10 cellular contexts compared by ENCODE assay signal in the genomic region with DNA sequence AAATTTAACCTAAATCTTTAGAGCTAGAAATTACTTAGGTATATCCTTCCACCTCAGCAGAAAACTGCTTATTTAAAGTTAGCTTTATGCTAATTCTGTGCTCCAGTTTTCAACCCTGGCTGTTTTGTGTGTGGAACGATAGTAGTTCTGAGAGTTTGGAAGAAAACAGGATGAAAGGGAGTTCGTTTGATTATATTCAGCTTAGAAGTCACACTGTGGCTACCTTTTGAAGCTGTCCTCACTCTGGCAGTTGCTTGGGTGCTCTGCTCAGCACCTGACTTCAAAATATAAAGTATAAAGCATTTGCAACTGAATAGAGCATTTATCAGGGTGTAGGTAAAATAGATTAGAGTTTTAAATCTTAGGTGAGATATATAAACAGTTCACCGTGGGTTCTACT. TPM values are rescaled to one million over a fixed set of nuclear protein-coding genes. Genes with fewer than 3 reads are reported as not detected.
DNase-seq lines count a peak whose midpoint lies in the region; ATAC-seq, FAIRE-seq and TF ChIP-seq lines count a peak whose summit lies in the region.
"Had no signal": no experiment of that assay in that cellular context is flagged by ENCODE, and none has a peak within 500 bp of the region (broad histone marks: within the 10 kb centered on the region; RNA-seq: fewer than 3 reads in every experiment).

No MANE protein-coding gene starts in this region.

- BruUV-seq in HepG2 (replicated peaks; lab: Mats Ljungman, UMichigan): TSS peak; percentile 21

- H3K27ac ChIP-seq in HL-60 (replicated peaks) (peak overlapping the region; percentile 53), HepG2 (ENCODE audit: extremely low read length, insufficient read depth, low read length) (no peak overlapping the region), subcutaneous abdominal adipose tissue (ENCODE audit: low read depth, low read length) (peak overlapping the region; percentile 65), small intestine (ENCODE audit: low read depth in 1 of 2, low read length in 1 of 2) (peak overlapping the region in 1 of 2 donors; percentile 79)

- no peaks in the 10 kb centered on the region for H3K27me3 Mint-ChIP-seq in activated CD8-positive, alpha-beta T cell treated with anti-CD3 and anti-CD28 coated beads, Interleukin-2, amount 10 ng/mL, durations not matched to agents 7 days and 5 days (ENCODE audit: low read depth)

- H3K79me2 ChIP-seq in HepG2 (ENCODE audit: insufficient read depth, low read length): peaks cover 48% of the 10 kb centered on the region

- H3K9ac ChIP-seq in HepG2 (ENCODE audit: insufficient read depth, low read depth, low read length) (no peak overlapping the region; the same call in 1 of the 2 replicates), subcutaneous abdominal adipose tissue (ENCODE audit: low read length in 5 of 5) (peak overlapping the region in 3 of 5 donors; percentile 21 to 53 (median 44))

- CTCF ChIA-PET in activated CD8-positive, alpha-beta T cell treated with anti-CD3 and anti-CD28 coated beads, Interleukin-2, amount 10 ng/mL, durations not matched to agents 7 days and 5 days (lab: Charles Lee): interaction anchor here (0.8 to 9.2 kb wide), 17 partner anchors 11 to 323 kb away, joined by 3 to 59 read pairs (median 6); partner anchors contain the start of gene DDIT4
- CTCF ChIA-PET in HepG2 (lab: Yijun Ruan, JAX; ENCODE audit: low intra/inter-chr PET ratio, low total read pairs): no interaction called here

- no peaks in the 10 kb centered on the region for H3K9me3 Mint-ChIP-seq in activated CD8-positive, alpha-beta T cell treated with anti-CD3 and anti-CD28 coated beads, Interleukin-2, amount 10 ng/mL, durations not matched to agents 7 days and 5 days (ENCODE audit: insufficient read depth)

- H3K4me3 Mint-ChIP-seq in activated CD8-positive, alpha-beta T cell treated with anti-CD3 and anti-CD28 coated beads, Interleukin-2, amount 10 ng/mL, durations not matched to agents 7 days and 5 days: peak overlapping the region; percentile 68

- no peak for TF ChIP-seq RAD21 in HepG2 (CRISPR knock-in tag; IDR thresholded peaks at IDR 0.05)

- no peak for TF ChIP-seq EP300 in HepG2 (IDR thresholded peaks at IDR 0.05; ENCODE audit: low read depth in 2 of 2, low read length in 2 of 2)
- no peak for TF ChIP-seq EP300 in HepG2 (CRISPR knock-in tag; IDR thresholded peaks at IDR 0.05; ENCODE audit: borderline replicate concordance)

- peaks cover 40% of the 10 kb centered on the region for H3K36me3 Mint-ChIP-seq in activated CD8-positive, alpha-beta T cell treated with anti-CD3 and anti-CD28 coated beads, Interleukin-2, amount 10 ng/mL, durations not matched to agents 7 days and 5 days (ENCODE audit: low read depth)

- H4K20me1 ChIP-seq in HepG2 (ENCODE audit: insufficient read depth, low read length): peaks cover 4% of the 10 kb centered on the region; the same call in 1 of the 2 replicates

- no peak overlapping the region for H3K4me2 ChIP-seq in HepG2 (ENCODE audit: low read depth, low read length)

- intact Hi-C loops in HepG2 (cut with micrococcal nuclease; ENCODE audit: unreplicated experiment): loop anchor here (10.0 kb wide), 1 partner anchor 264 kb away; no protein-coding TSS in a partner anchor

- DNase-seq in HL-60 (ENCODE audit: low read depth in 1 of 2, low spot score in 1 of 2): no peak
- DNase-seq in activated CD8-positive, alpha-beta T cell treated with anti-CD3 and anti-CD28 coated beads, Interleukin-2, amount 10 ng/mL, durations not matched to agents 7 days and 5 days: no peak
- DNase-seq in HepG2 (ENCODE audit: low spot score): no peak
- no peak for DNase-seq in mucosa of gallbladder (ENCODE audit: low spot score)
- no peak for DNase-seq in small intestine
- no peak for DNase-seq in NCI-H2029 treated with DMSO at 0.1 percent for 48 hours (lab: John Stamatoyannopoulos, UW)
- DNase-seq: activated effector memory CD4-positive, alpha-beta T cell treated with Interleukin-2 at 50 U/mL for 16 hours; NCI-H187 had no signal

- in situ Hi-C loops in HepG2 (cut with HindIII; ENCODE audit: extremely low pct_ligation_motif_present, low pct_unique_long_range_greater_than_20kb): no loop called here

- no peaks in the 10 kb centered on the region for H3K27me3 ChIP-seq in HL-60 (ENCODE audit: insufficient read depth, poor library complexity, severe bottlenecking)
- H3K27me3 ChIP-seq in HepG2 (ENCODE audit: control insufficient read depth in 1 of 2, insufficient read depth in 2 of 2, low read length in 2 of 2): no peaks in the 10 kb centered on the region
- H3K27me3 ChIP-seq in subcutaneous abdominal adipose tissue (ENCODE audit: control insufficient read depth in 5 of 5, insufficient read depth in 4 of 5, low read length in 5 of 5): no peaks in the 10 kb centered on the region
- H3K27me3 ChIP-seq in small intestine (ENCODE audit: control insufficient read depth in 2 of 2, insufficient read depth in 2 of 2, low read length in 2 of 2): no peaks in the 10 kb centered on the region

- H3K4me1 ChIP-seq in HepG2 (ENCODE audit: insufficient read depth, low read length) (peaks cover 56% of the 10 kb centered on the region), subcutaneous abdominal adipose tissue (ENCODE audit: control insufficient read depth in 5 of 5, insufficient read depth in 5 of 5, low read length in 5 of 5) (peaks cover 3 to 48% (median 45%) of the 10 kb centered on the region in 5 donors), small intestine (ENCODE audit: control insufficient read depth in 2 of 2, insufficient read depth in 1 of 2, low read depth in 1 of 2, low read length in 1 of 2) (peaks cover 0 to 3% of the 10 kb centered on the region in 2 donors)

- TF ChIP-seq CTCF in HL-60 (IDR thresholded peaks at IDR 0.05; ENCODE audit: insufficient read depth, low read length) (no peak), HepG2 (CRISPR knock-in tag; IDR thresholded peaks at IDR 0.05) (no peak)

- peaks cover 54% of the 10 kb centered on the region for H3K4me1 Mint-ChIP-seq in activated CD8-positive, alpha-beta T cell treated with anti-CD3 and anti-CD28 coated beads, Interleukin-2, amount 10 ng/mL, durations not matched to agents 7 days and 5 days (ENCODE audit: low read depth)

- H3K27ac Mint-ChIP-seq in activated CD8-positive, alpha-beta T cell treated with anti-CD3 and anti-CD28 coated beads, Interleukin-2, amount 10 ng/mL, durations not matched to agents 7 days and 5 days: peak overlapping the region; percentile 85

- POLR2A ChIA-PET in activated CD8-positive, alpha-beta T cell treated with anti-CD3 and anti-CD28 coated beads, Interleukin-2, amount 10 ng/mL, durations not matched to agents 7 days and 5 days (lab: Charles Lee): interaction anchor here (0.6 to 2.0 kb wide), 15 partner anchors 20 to 166 kb away, joined by 3 to 12 read pairs (median 3); partner anchors contain the start of gene SPOCK2
- POLR2A ChIA-PET in HepG2 (lab: Yijun Ruan, JAX): interaction anchor here (0.6 to 1.5 kb wide), 5 partner anchors 45 to 291 kb away, joined by 3 to 5 read pairs (median 4); partner anchors contain the start of gene DDIT4

- no peak for TF ChIP-seq POLR2A in HepG2 (IDR thresholded peaks at IDR 0.05; ENCODE audit: insufficient read depth in 1 of 2, low read depth in 2 of 2, low read length in 2 of 2)

- ATAC-seq in activated CD8-positive, alpha-beta T cell treated with anti-CD3 and anti-CD28 coated beads, Interleukin-2, amount 10 ng/mL, durations not matched to agents 7 days and 5 days: no peak
- no peak for ATAC-seq in HepG2
- ATAC-seq: SK-N-SH treated with all-trans-retinoic acid at 6 μM for 48 hours had no signal

- H3K36me3 ChIP-seq in HepG2 (replicated peaks in 1 of 2; ENCODE audit: control insufficient read depth in 1 of 2, insufficient read depth in 2 of 2, low read length in 2 of 2) (peaks cover 3 to 8% of the 10 kb centered on the region in 2 experiments; a peak in 4 of 5 replicates), subcutaneous abdominal adipose tissue (ENCODE audit: control insufficient read depth in 5 of 5, insufficient read depth in 5 of 5, low read length in 5 of 5) (peaks cover 0 to 9% (median 3%) of the 10 kb centered on the region in 5 donors), small intestine (ENCODE audit: control insufficient read depth in 2 of 2, insufficient read depth in 2 of 2, low read length in 2 of 2) (no peaks in the 10 kb centered on the region)

- H3K4me3 ChIP-seq in HL-60 (replicated peaks; ENCODE audit: insufficient read depth, low read length) (no peak overlapping the region), HepG2 (replicated peaks in 1 of 3; ENCODE audit: insufficient read depth in 1 of 3, low read depth in 2 of 3, low read length in 3 of 3) (no peak overlapping the region), subcutaneous abdominal adipose tissue (ENCODE audit: low read depth in 1 of 5, low read length in 5 of 5) (no peak overlapping the region), small intestine (ENCODE audit: low read depth in 1 of 2, low read length in 2 of 2) (no peak overlapping the region)

- WGBS in HepG2 (ENCODE audit: low lambda C conversion rate): 70% methylated on average over 3 of the region's 3 CpGs
- WGBS in small intestine, 3 donors: 18 to 32% (median 29%) methylated on average over 3 of the region's 3 CpGs

- H3K9me3 ChIP-seq in HepG2 (ENCODE audit: low read length): no peaks in the 10 kb centered on the region
- H3K9me3 ChIP-seq in subcutaneous abdominal adipose tissue (ENCODE audit: control insufficient read depth in 5 of 5, low read length in 5 of 5): no peaks in the 10 kb centered on the region
- no peaks in the 10 kb centered on the region for H3K9me3 ChIP-seq in small intestine (ENCODE audit: control insufficient read depth, low read depth)

- FAIRE-seq in HepG2 (lab: Jason Lieb, UNC) (no peak), small intestine (lab: Jason Lieb, UNC) (no peak)

- no peak overlapping the region for H2AFZ ChIP-seq in HepG2 (ENCODE audit: low read length)

RNA-seq across cellular contexts. Expression of gene ASCC1, which starts 2.7 kb away (rescaled TPM):
- 10 to 100 TPM; 34.8 to 40.3 TPM for total RNA-seq in activated CD8-positive, alpha-beta T cell treated with anti-CD3 and anti-CD28 coated beads, Interleukin-2, amount 10 ng/mL, durations not matched to agents 7 days and 5 days
- total RNA-seq in HepG2 (2016; rRNA removed; fragmentation: Illumina TruSeq; extraction: Trizol) (30.1 and 51.0 TPM in 2 replicates), mucosa of gallbladder (27.5 TPM)
- 5.7 and 7.9 TPM in 2 replicates for total RNA-seq in HepG2 (2016; cell fraction: cytosol; rRNA removed; fragmentation: Illumina TruSeq; extraction: Trizol; ENCODE audit: low read depth)
- 31.9 and 52.7 TPM in 2 replicates for total RNA-seq in HepG2 (2016; cell fraction: insoluble cytoplasmic fraction; rRNA removed; fragmentation: Illumina TruSeq; extraction: Trizol)
- 8.5 and 11.2 TPM in 2 replicates for total RNA-seq in HepG2 (2016; cell fraction: membrane; rRNA removed; fragmentation: Illumina TruSeq; extraction: Trizol)
- total RNA-seq in HepG2 (2016; cell fraction: nucleus; rRNA removed; fragmentation: Illumina TruSeq; extraction: Trizol): 19.7 and 20.4 TPM in 2 replicates
- polyA plus RNA-seq in HepG2 (2011; rRNA removed) (16.6 and 21.6 TPM in 2 replicates), small intestine (10 to 100 TPM in 2 of 3 donors, 1 to 10 TPM in 1; 9.2 to 20.8 (median 11.3) TPM)
- polyA plus RNA-seq in HepG2 (2011; cell fraction: cytosol; rRNA removed): 12.4 and 18.1 TPM in 2 replicates
- polyA plus RNA-seq in HepG2 (2011; cell fraction: nucleus; rRNA removed): 7.4 and 10.0 TPM in 2 replicates
- 23.8 and 25.1 TPM in 2 replicates for polyA plus RNA-seq in HepG2 (2012)
- 2.5 and 3.4 TPM in 2 replicates for polyA plus RNA-seq in HepG2 (2016; cell fraction: cytosol; fragmentation: Illumina TruSeq; extraction: Trizol; ENCODE audit: low read depth)
- 47.4 and 47.8 TPM in 2 replicates for polyA plus RNA-seq in HepG2 (2016; cell fraction: insoluble cytoplasmic fraction; fragmentation: Illumina TruSeq; extraction: Trizol; ENCODE audit: low read depth)
- 5.9 and 6.9 TPM in 2 replicates for polyA plus RNA-seq in HepG2 (2016; cell fraction: membrane; fragmentation: Illumina TruSeq; extraction: Trizol; ENCODE audit: low read depth)
- 22.3 and 27.0 TPM in 2 replicates for polyA plus RNA-seq in HepG2 (2016; cell fraction: nucleus; fragmentation: Illumina TruSeq; extraction: Trizol; ENCODE audit: insufficient read depth, low read depth)
- 21.8 and 33.7 TPM in 2 replicates for polyA minus RNA-seq in HepG2 (2011; rRNA and poly(A)+ RNA removed; ENCODE audit: low replicate concordance)
- 16.5 and 21.2 TPM in 2 replicates for polyA minus RNA-seq in HepG2 (2011; cell fraction: cytosol; rRNA and poly(A)+ RNA removed)
- 25.8 and 32.3 TPM in 2 replicates for polyA minus RNA-seq in HepG2 (2011; cell fraction: nucleus; rRNA and poly(A)+ RNA removed)

RNA-seq across cellular contexts. Expression of gene ANAPC16, which starts 2.9 kb away (rescaled TPM):
- 10 to 100 TPM; 72.9 TPM for total RNA-seq in activated CD8-positive, alpha-beta T cell treated with anti-CD3 and anti-CD28 coated beads, Interleukin-2, amount 10 ng/mL, durations not matched to agents 7 days and 5 days
- total RNA-seq in HepG2 (2016; rRNA removed; fragmentation: Illumina TruSeq; extraction: Trizol) (74.8 and 95.6 TPM in 2 replicates), mucosa of gallbladder (128 TPM)
- 91.2 and 103 TPM in 2 replicates for total RNA-seq in HepG2 (2016; cell fraction: cytosol; rRNA removed; fragmentation: Illumina TruSeq; extraction: Trizol; ENCODE audit: low read depth)
- 76.8 and 94.9 TPM in 2 replicates for total RNA-seq in HepG2 (2016; cell fraction: insoluble cytoplasmic fraction; rRNA removed; fragmentation: Illumina TruSeq; extraction: Trizol)
- total RNA-seq in HepG2 (2016; cell fraction: membrane; rRNA removed; fragmentation: Illumina TruSeq; extraction: Trizol): 149 and 166 TPM in 2 replicates
- total RNA-seq in HepG2 (2016; cell fraction: nucleus; rRNA removed; fragmentation: Illumina TruSeq; extraction: Trizol): 25.8 and 31.4 TPM in 2 replicates
- polyA plus RNA-seq in HepG2 (2011; rRNA removed) (70.4 and 89.4 TPM in 2 replicates), small intestine (100 to 1,000 TPM; 112 to 176 (median 142) TPM)
- polyA plus RNA-seq in HepG2 (2011; cell fraction: cytosol; rRNA removed): 49.3 and 62.9 TPM in 2 replicates
- 10.9 and 14.2 TPM in 2 replicates for polyA plus RNA-seq in HepG2 (2011; cell fraction: nucleus; rRNA removed)
- polyA plus RNA-seq in HepG2 (2012): 59.2 and 62.8 TPM in 2 replicates
- 138 and 184 TPM in 2 replicates for polyA plus RNA-seq in HepG2 (2016; cell fraction: cytosol; fragmentation: Illumina TruSeq; extraction: Trizol; ENCODE audit: low read depth)
- polyA plus RNA-seq in HepG2 (2016; cell fraction: insoluble cytoplasmic fraction; fragmentation: Illumina TruSeq; extraction: Trizol; ENCODE audit: low read depth): 106 and 114 TPM in 2 replicates
- 159 and 184 TPM in 2 replicates for polyA plus RNA-seq in HepG2 (2016; cell fraction: membrane; fragmentation: Illumina TruSeq; extraction: Trizol; ENCODE audit: low read depth)
- polyA plus RNA-seq in HepG2 (2016; cell fraction: nucleus; fragmentation: Illumina TruSeq; extraction: Trizol; ENCODE audit: insufficient read depth, low read depth): 52.6 and 58.6 TPM in 2 replicates
- 27.8 and 41.1 TPM in 2 replicates for polyA minus RNA-seq in HepG2 (2011; rRNA and poly(A)+ RNA removed; ENCODE audit: low replicate concordance)
- polyA minus RNA-seq in HepG2 (2011; cell fraction: cytosol; rRNA and poly(A)+ RNA removed): 13.3 and 15.2 TPM in 2 replicates
- polyA minus RNA-seq in HepG2 (2011; cell fraction: nucleus; rRNA and poly(A)+ RNA removed): 9.3 and 13.2 TPM in 2 replicates

RNA-seq across cellular contexts. Expression of gene DDIT4, which starts 55.0 kb away (rescaled TPM):
- total RNA-seq in activated CD8-positive, alpha-beta T cell treated with anti-CD3 and anti-CD28 coated beads, Interleukin-2, amount 10 ng/mL, durations not matched to agents 7 days and 5 days: 100 to 1,000 TPM; 382 to 384 TPM
- total RNA-seq in HepG2 (2016; rRNA removed; fragmentation: Illumina TruSeq; extraction: Trizol) (35.2 and 35.6 TPM in 2 replicates), mucosa of gallbladder (191 TPM)
- 17.3 and 17.4 TPM in 2 replicates for total RNA-seq in HepG2 (2016; cell fraction: cytosol; rRNA removed; fragmentation: Illumina TruSeq; extraction: Trizol; ENCODE audit: low read depth)
- 35.9 and 37.2 TPM in 2 replicates for total RNA-seq in HepG2 (2016; cell fraction: insoluble cytoplasmic fraction; rRNA removed; fragmentation: Illumina TruSeq; extraction: Trizol)
- 34.5 and 35.2 TPM in 2 replicates for total RNA-seq in HepG2 (2016; cell fraction: membrane; rRNA removed; fragmentation: Illumina TruSeq; extraction: Trizol)
- 19.2 and 19.4 TPM in 2 replicates for total RNA-seq in HepG2 (2016; cell fraction: nucleus; rRNA removed; fragmentation: Illumina TruSeq; extraction: Trizol)
- polyA plus RNA-seq in HepG2 (2011; rRNA removed) (40.7 and 78.9 TPM in 2 replicates), small intestine (100 to 1,000 TPM in 1 of 3 donors, 10 to 100 TPM in 2; 34.4 to 330 (median 36.5) TPM)
- 47.3 and 59.3 TPM in 2 replicates for polyA plus RNA-seq in HepG2 (2011; cell fraction: cytosol; rRNA removed)
- 73.1 and 98.3 TPM in 2 replicates for polyA plus RNA-seq in HepG2 (2011; cell fraction: nucleus; rRNA removed)
- polyA plus RNA-seq in HepG2 (2012): 82.2 and 137 TPM in 2 replicates
- polyA plus RNA-seq in HepG2 (2016; cell fraction: cytosol; fragmentation: Illumina TruSeq; extraction: Trizol; ENCODE audit: low read depth): 3.8 and 5.2 TPM in 2 replicates
- polyA plus RNA-seq in HepG2 (2016; cell fraction: insoluble cytoplasmic fraction; fragmentation: Illumina TruSeq; extraction: Trizol; ENCODE audit: low read depth): 24.9 and 26.7 TPM in 2 replicates
- polyA plus RNA-seq in HepG2 (2016; cell fraction: membrane; fragmentation: Illumina TruSeq; extraction: Trizol; ENCODE audit: low read depth): 8.1 and 8.4 TPM in 2 replicates
- 27.3 and 28.4 TPM in 2 replicates for polyA plus RNA-seq in HepG2 (2016; cell fraction: nucleus; fragmentation: Illumina TruSeq; extraction: Trizol; ENCODE audit: insufficient read depth, low read depth)
- polyA minus RNA-seq in HepG2 (2011; rRNA and poly(A)+ RNA removed; ENCODE audit: low replicate concordance): 150 and 161 TPM in 2 replicates
- polyA minus RNA-seq in HepG2 (2011; cell fraction: cytosol; rRNA and poly(A)+ RNA removed): 74.7 and 77.2 TPM in 2 replicates
- 51.2 and 56.2 TPM in 2 replicates for polyA minus RNA-seq in HepG2 (2011; cell fraction: nucleus; rRNA and poly(A)+ RNA removed)
